In genomic region chr12:92899388-92900001, GRCh38 we compare ENCODE assay signal across 8 cellular contexts. TPM values are rescaled to one million over a fixed set of nuclear protein-coding genes. Genes with fewer than 3 reads are reported as not detected.
DNase-seq lines count a peak whose midpoint lies in the region; ATAC-seq and TF ChIP-seq lines count a peak whose summit lies in the region.

No MANE protein-coding gene starts in this region.

- H4K5ac ChIP-seq in IMR-90 (ENCODE audit: low read depth, low read length): peak overlapping the region; percentile 42; the same call in 1 of the 2 replicates

- no peak; the same call in 1 of the 2 replicates for TF ChIP-seq RAD21 in IMR-90 (IDR thresholded peaks at IDR 0.05; ENCODE audit: low read length)

- peak overlapping the region; percentile 90 for H2BK20ac ChIP-seq in IMR-90 (ENCODE audit: low read depth, low read length)

- H3K4me3 Mint-ChIP-seq in activated CD4-positive, alpha-beta memory T cell treated with anti-CD3 and anti-CD28 coated beads for 36 hours: no peak overlapping the region
- H3K4me3 Mint-ChIP-seq in activated T-cell treated with anti-CD3 and anti-CD28 coated beads, Interleukin-2, amount 50 U/mL, for 24 hours: no peak overlapping the region

- H3K14ac ChIP-seq in IMR-90 (replicated peaks; ENCODE audit: low read depth, low read length) (peak overlapping the region; percentile 70), neuronal stem cell (ENCODE audit: low read length) (no peak overlapping the region)

- CTCF ChIA-PET in IMR-90 (lab: Yijun Ruan, JAX): no interaction called here
- CTCF ChIA-PET in activated CD4-positive, alpha-beta memory T cell treated with anti-CD3 and anti-CD28 coated beads for 36 hours (lab: Charles Lee): no interaction called here

- H3K9me3 Mint-ChIP-seq in activated CD4-positive, alpha-beta memory T cell treated with anti-CD3 and anti-CD28 coated beads for 36 hours: no peaks in the 10 kb centered on the region
- no peaks in the 10 kb centered on the region for H3K9me3 Mint-ChIP-seq in activated T-cell treated with anti-CD3 and anti-CD28 coated beads, Interleukin-2, amount 50 U/mL, for 24 hours

- no CpG with 5 or more reads among the region's 3 CpGs for WGBS in IMR-90 (ENCODE audit: extremely low coverage in 2 of 2, insufficient read length in 1 of 2), 2 experiments
- 45 to 59% methylated on average over 3 of the region's 3 CpGs for whole genome bisulfite sequencing in lung, 2 donors
- WGBS in urinary bladder: 24% methylated on average over 3 of the region's 3 CpGs
- no CpG with 5 or more reads among the region's 3 CpGs for WGBS in neuronal stem cell (ENCODE audit: extremely low coverage in 2 of 2, insufficient read length in 2 of 2, insufficient replicate concordance in 1 of 2), 2 donors

- H2BK120ac ChIP-seq in IMR-90 (ENCODE audit: low read depth, low read length) (peak overlapping the region; percentile 89), neuronal stem cell (ENCODE audit: low read depth, low read length) (no peak overlapping the region)

- H2BK15ac ChIP-seq in IMR-90 (ENCODE audit: low read depth, low read length) (peak overlapping the region; percentile 55; the same call in 2 of the 3 replicates), neuronal stem cell (ENCODE audit: low read length) (no peak overlapping the region)

- H3K4me1 ChIP-seq in IMR-90 (ENCODE audit: control insufficient read depth, insufficient read depth, low read length) (no peaks in the 10 kb centered on the region; the same call in 1 of the 2 replicates), lung (ENCODE audit: control insufficient read depth in 2 of 2, insufficient read depth in 2 of 2, low read length in 2 of 2) (peaks cover 3 to 8% of the 10 kb centered on the region in 2 donors), urinary bladder (ENCODE audit: insufficient read depth) (no peaks in the 10 kb centered on the region), neuronal stem cell (ENCODE audit: control insufficient read depth in 2 of 2, insufficient read depth in 1 of 2, low read depth in 1 of 2, low read length in 2 of 2) (peaks cover 0 to 3% of the 10 kb centered on the region in 2 donors)

- no peak for TF ChIP-seq POLR2A in IMR-90 (IDR thresholded peaks at IDR 0.05; ENCODE audit: low read depth, low read length)

- H3K36me3 ChIP-seq in IMR-90 (ENCODE audit: control insufficient read depth, insufficient read depth, low read length): no peaks in the 10 kb centered on the region
- peaks cover 0 to 3% of the 10 kb centered on the region in 2 donors for H3K36me3 ChIP-seq in lung (ENCODE audit: control insufficient read depth in 2 of 2, insufficient read depth in 2 of 2, low read length in 2 of 2)
- no peaks in the 10 kb centered on the region for H3K36me3 ChIP-seq in urinary bladder (ENCODE audit: insufficient read depth)
- H3K36me3 ChIP-seq in neuronal stem cell (replicated peaks in 1 of 2; ENCODE audit: control insufficient read depth in 2 of 2, insufficient read depth in 2 of 2, low read length in 2 of 2): peaks cover 0 to 10% of the 10 kb centered on the region in 2 donors

- no peaks in the 10 kb centered on the region for H3K9me3 ChIP-seq in IMR-90 (ENCODE audit: control insufficient read depth, insufficient read depth, low read length)
- no peaks in the 10 kb centered on the region for H3K9me3 ChIP-seq in lung (ENCODE audit: control insufficient read depth in 2 of 2, insufficient read depth in 1 of 2, low read length in 1 of 2)
- H3K9me3 ChIP-seq in neuronal stem cell (replicated peaks in 1 of 2; ENCODE audit: control insufficient read depth in 2 of 2, insufficient read depth in 1 of 2, low read depth in 1 of 2, low read length in 2 of 2): peaks cover 0 to 5% of the 10 kb centered on the region in 2 donors

- H4K20me1 ChIP-seq in IMR-90 (ENCODE audit: insufficient read depth, low read length): peaks cover 7% of the 10 kb centered on the region; the same call in 1 of the 2 replicates

- no peak overlapping the region for H2AK9ac ChIP-seq in IMR-90 (replicated peaks; ENCODE audit: low read depth, low read length, poor library complexity)

- H3K27ac ChIP-seq in IMR-90 (ENCODE audit: insufficient read depth, low read length): peak overlapping the region; percentile 44
- peak overlapping the region; percentile 21 to 89 for H3K27ac ChIP-seq in lung (ENCODE audit: low read depth in 1 of 2, low read length in 1 of 2)
- peak overlapping the region; percentile 60 for H3K27ac ChIP-seq in urinary bladder (ENCODE audit: low read depth)
- no peak overlapping the region for H3K27ac ChIP-seq in neuronal stem cell (replicated peaks; ENCODE audit: low read length)

- H3K9me1 ChIP-seq in IMR-90 (ENCODE audit: insufficient read depth, low read length): no peaks in the 10 kb centered on the region

- H2BK5ac ChIP-seq in IMR-90 (ENCODE audit: low read depth, low read length, poor library complexity, severe bottlenecking) (peak overlapping the region; percentile 92), neuronal stem cell (ENCODE audit: low read length) (no peak overlapping the region)

- H2BK12ac ChIP-seq in neuronal stem cell (ENCODE audit: low read length): no peak overlapping the region

- intact Hi-C loops in IMR-90 (cut with micrococcal nuclease): no loop called here
- intact Hi-C loops in activated CD4-positive, alpha-beta memory T cell treated with anti-CD3 and anti-CD28 coated beads for 36 hours (cut with micrococcal nuclease): no loop called here

- H3K27me3 Mint-ChIP-seq in activated CD4-positive, alpha-beta memory T cell treated with anti-CD3 and anti-CD28 coated beads for 36 hours: no peaks in the 10 kb centered on the region
- H3K27me3 Mint-ChIP-seq in activated T-cell treated with anti-CD3 and anti-CD28 coated beads, Interleukin-2, amount 50 U/mL, for 24 hours: no peaks in the 10 kb centered on the region

- H3K4me2 ChIP-seq in IMR-90 (ENCODE audit: low read depth, low read length): peak overlapping the region; percentile 80
- no peak overlapping the region for H3K4me2 ChIP-seq in neuronal stem cell (ENCODE audit: insufficient read depth, low read length, poor library complexity, severe bottlenecking)

- H4K91ac ChIP-seq in IMR-90 (ENCODE audit: insufficient read depth, low read depth, low read length): peak overlapping the region; percentile 72
- H4K91ac ChIP-seq in neuronal stem cell (ENCODE audit: low read depth, low read length, poor library complexity): no peak overlapping the region

- peak overlapping the region; percentile 75 for H3K56ac ChIP-seq in IMR-90 (ENCODE audit: extremely low read depth, insufficient read depth, low read length)

- BruUV-seq in IMR-90 (replicated peaks; lab: Mats Ljungman, UMichigan): no TSS peak

- ATAC-seq in IMR-90 (ENCODE audit: low read depth) (peak; percentile 97), lung (ENCODE audit: insufficient read depth, low FRiP score) (peak; percentile 87)

- H3K18ac ChIP-seq in IMR-90 (ENCODE audit: low read depth, low read length): peak overlapping the region; percentile 68; the same call in 1 of the 2 replicates
- H3K18ac ChIP-seq in neuronal stem cell (ENCODE audit: low read length): no peak overlapping the region

- DNase-seq in A172 (ENCODE audit: low spot score) (peak; percentile 98), IMR-90 (peak; percentile 99), dedifferentiated amniotic fluid mesenchymal stem cell (ENCODE audit: extremely low spot score) (peak; percentile 98), lung (ENCODE audit: low spot score) (peak; percentile 69), neuronal stem cell (ENCODE audit: low spot score) (no peak)
- DNase-seq in activated CD4-positive, alpha-beta memory T cell treated with anti-CD3 and anti-CD28 coated beads for 36 hours: no peak
- no peak for DNase-seq in activated T-cell treated with anti-CD3 and anti-CD28 coated beads, Interleukin-2, amount 50 U/mL, for 24 hours

- no peak overlapping the region for H3K27ac Mint-ChIP-seq in activated CD4-positive, alpha-beta memory T cell treated with anti-CD3 and anti-CD28 coated beads for 36 hours
- H3K27ac Mint-ChIP-seq in activated T-cell treated with anti-CD3 and anti-CD28 coated beads, Interleukin-2, amount 50 U/mL, for 24 hours: no peak overlapping the region

- H3K4me1 Mint-ChIP-seq in activated CD4-positive, alpha-beta memory T cell treated with anti-CD3 and anti-CD28 coated beads for 36 hours (ENCODE audit: low read depth): peaks cover 5% of the 10 kb centered on the region
- peaks cover 30% of the 10 kb centered on the region for H3K4me1 Mint-ChIP-seq in activated T-cell treated with anti-CD3 and anti-CD28 coated beads, Interleukin-2, amount 50 U/mL, for 24 hours (ENCODE audit: low read depth)

- H3K9ac ChIP-seq in IMR-90 (ENCODE audit: low read depth, low read length) (peak overlapping the region; percentile 47; the same call in 1 of the 2 replicates), neuronal stem cell (ENCODE audit: low read depth, low read length, poor library complexity) (no peak overlapping the region)

- dilution Hi-C loops in IMR-90 (cut with HindIII; ENCODE audit: low sequenced_read_pairs, unreplicated experiment): no loop called here

- peaks cover 11% of the 10 kb centered on the region for H3K36me3 Mint-ChIP-seq in activated CD4-positive, alpha-beta memory T cell treated with anti-CD3 and anti-CD28 coated beads for 36 hours
- H3K36me3 Mint-ChIP-seq in activated T-cell treated with anti-CD3 and anti-CD28 coated beads, Interleukin-2, amount 50 U/mL, for 24 hours (ENCODE audit: low read depth): peaks cover 28% of the 10 kb centered on the region

- no peak for TF ChIP-seq CTCF in IMR-90 (conservative IDR thresholded peaks at IDR 0.05; ENCODE audit: low read depth, low read length)
- TF ChIP-seq CTCF in lung (IDR thresholded peaks at IDR 0.05; ENCODE audit: control extremely low read depth, extremely low read depth): no peak

- 0 out of 2 replicates have a peak overlapping the region, but pooled peaks have one; percentile 5 for H2AK5ac ChIP-seq in IMR-90 (ENCODE audit: low read depth, low read length)
- no peak overlapping the region for H2AK5ac ChIP-seq in neuronal stem cell (ENCODE audit: low read depth, low read length)

- H2AFZ ChIP-seq in IMR-90 (replicated peaks; ENCODE audit: low read length, poor library complexity) (no peak overlapping the region), neuronal stem cell (ENCODE audit: low read length) (no peak overlapping the region)

- H3K27me3 ChIP-seq in IMR-90 (ENCODE audit: control insufficient read depth, insufficient read depth, low read length): no peaks in the 10 kb centered on the region
- no peaks in the 10 kb centered on the region for H3K27me3 ChIP-seq in lung (ENCODE audit: control insufficient read depth, insufficient read depth)
- H3K27me3 ChIP-seq in neuronal stem cell (ENCODE audit: control insufficient read depth in 3 of 3, insufficient read depth in 3 of 3, low read depth in 1 of 3, low read length in 3 of 3): no peaks in the 10 kb centered on the region

- H3K79me1 ChIP-seq in IMR-90 (ENCODE audit: low read depth in 1 of 2, low read length in 2 of 2): peaks cover 15 to 57% of the 10 kb centered on the region in 2 experiments
- H3K79me1 ChIP-seq in neuronal stem cell (ENCODE audit: low read depth, low read length): no peaks in the 10 kb centered on the region

- H4K8ac ChIP-seq in IMR-90 (ENCODE audit: low read depth in 2 of 2, low read length in 2 of 2): peak overlapping the region; percentile 8 to 88
- H4K8ac ChIP-seq in neuronal stem cell (ENCODE audit: low read depth, low read length): no peak overlapping the region

- H3K4me3 ChIP-seq in IMR-90 (ENCODE audit: insufficient read depth, low read depth, low read length): peak overlapping the region; percentile 23; the same call in 1 of the 2 replicates
- H3K4me3 ChIP-seq in lung: no peak overlapping the region
- no peak overlapping the region for H3K4me3 ChIP-seq in urinary bladder (ENCODE audit: low read depth, low read length)
- H3K4me3 ChIP-seq in neuronal stem cell (ENCODE audit: low read length in 2 of 2): no peak overlapping the region

- in situ Hi-C loops in IMR-90 (cut with MboI; ENCODE audit: low sequenced_read_pairs): no loop called here

- H3K23ac ChIP-seq in IMR-90 (ENCODE audit: low read depth, low read length) (peak overlapping the region; percentile 94; the same call in 1 of the 2 replicates), neuronal stem cell (ENCODE audit: low read depth, low read length, poor library complexity) (no peak overlapping the region)

- peak overlapping the region; percentile 82 for H3K4ac ChIP-seq in IMR-90 (ENCODE audit: low read depth, low read length)
- H3K4ac ChIP-seq in neuronal stem cell (ENCODE audit: low read length): no peak overlapping the region

- POLR2A ChIA-PET in IMR-90 (lab: Charles Lee; ENCODE audit: unreplicated experiment): interaction anchor here (0.6 kb wide), 1 partner anchor 28 kb away, joined by 3 read pairs; no protein-coding TSS in a partner anchor
- POLR2A ChIA-PET in activated CD4-positive, alpha-beta memory T cell treated with anti-CD3 and anti-CD28 coated beads for 36 hours (lab: Charles Lee): no interaction called here

RNA-seq across cellular contexts. Expression of gene EEA1, which starts 29.6 kb away (rescaled TPM):
- total RNA-seq in A172 (2014; rRNA removed; shearing (Covaris generic)): 13.3 and 17.2 TPM in 2 replicates
- 12.5 and 23.9 TPM in 2 replicates for total RNA-seq in IMR-90 (2012; rRNA removed)
- polyA plus RNA-seq in IMR-90 (2012; rRNA removed): 4.6 and 4.8 TPM in 2 replicates
- 0.26 and 0.33 TPM in 2 replicates for polyA plus RNA-seq in IMR-90 (2012; cell fraction: cytosol; rRNA removed)
- 0.34 and 3.3 TPM in 2 replicates for polyA plus RNA-seq in IMR-90 (2012; cell fraction: nucleus; rRNA removed; ENCODE audit: low replicate concordance)
- total RNA-seq in lung: 10 to 100 TPM; 27.9 to 37.0 TPM
- 1 to 10 TPM; 3.7 TPM for polyA plus RNA-seq in lung
- 53.7 TPM for total RNA-seq in urinary bladder
- 8.2 TPM for polyA plus RNA-seq in urinary bladder
- total RNA-seq in activated CD4-positive, alpha-beta memory T cell treated with anti-CD3 and anti-CD28 coated beads for 36 hours: 10 to 100 TPM; 17.5 to 17.7 TPM
- polyA plus RNA-seq in neuronal stem cell (2013, experiment 1 of 2): 10.8 TPM
- polyA plus RNA-seq in neuronal stem cell (2013, experiment 2 of 2): 11.7 TPM

Comparison
In these comparisons a context has a peak if more than half of its experiments do, and no peak if none do; other contexts are left out.
1. DNase-seq: peak in A172 (single experiment), IMR-90 (single experiment), dedifferentiated amniotic fluid mesenchymal stem cell (single experiment) and lung (single experiment); none in activated CD4-positive, alpha-beta memory T cell treated with anti-CD3 and anti-CD28 coated beads for 36 hours (single experiment), neuronal stem cell (single experiment) and activated T-cell treated with anti-CD3 and anti-CD28 coated beads, Interleukin-2, amount 50 U/mL, for 24 hours (single experiment).